Comparison of ENCODE assay signal across 8 cellular contexts in genomic region chr19:16896913-16897571, GRCh38. TPM values are rescaled to one million over a fixed set of nuclear protein-coding genes. Genes with fewer than 3 reads are reported as not detected.
DNase-seq lines count a peak whose midpoint lies in the region; ATAC-seq and TF ChIP-seq lines count a peak whose summit lies in the region.

No MANE protein-coding gene starts in this region.

- no peaks in the 10 kb centered on the region for H3K79me2 ChIP-seq in GM23338 (replicated peaks; ENCODE audit: insufficient read depth)

- peaks cover 5% of the 10 kb centered on the region; the same call in 1 of the 3 replicates for H3K4me1 Mint-ChIP-seq in GM23338
- peaks cover 22% of the 10 kb centered on the region for H3K4me1 Mint-ChIP-seq in activated CD4-positive, alpha-beta T cell treated with anti-CD3 and anti-CD28 coated beads, Interleukin-2, amount 10 ng/mL, durations not matched to agents 24 days and 14 days

- H3K27me3 Mint-ChIP-seq in GM23338 (ENCODE audit: insufficient read depth, low read depth, poor library complexity) = peaks cover 24% of the 10 kb centered on the region
- peaks cover 29% of the 10 kb centered on the region for H3K27me3 Mint-ChIP-seq in activated CD4-positive, alpha-beta T cell treated with anti-CD3 and anti-CD28 coated beads, Interleukin-2, amount 10 ng/mL, durations not matched to agents 24 days and 14 days

- no peaks in the 10 kb centered on the region; the same call in 2 of the 3 replicates for H3K9me3 Mint-ChIP-seq in GM23338
- H3K9me3 Mint-ChIP-seq in activated CD4-positive, alpha-beta T cell treated with anti-CD3 and anti-CD28 coated beads, Interleukin-2, amount 10 ng/mL, durations not matched to agents 24 days and 14 days = no peaks in the 10 kb centered on the region

- peak overlapping the region; percentile 78 for H3K4me3 Mint-ChIP-seq in GM23338
- H3K4me3 Mint-ChIP-seq in activated CD4-positive, alpha-beta T cell treated with anti-CD3 and anti-CD28 coated beads, Interleukin-2, amount 10 ng/mL, durations not matched to agents 24 days and 14 days = peak overlapping the region; percentile 75

- H3K4me1 ChIP-seq in GM23338 (ENCODE audit: insufficient read depth) = peaks cover 3% of the 10 kb centered on the region; the same call in 1 of the 2 replicates

- no peaks in the 10 kb centered on the region for H3K36me3 Mint-ChIP-seq in GM23338 (ENCODE audit: low read depth)
- H3K36me3 Mint-ChIP-seq in activated CD4-positive, alpha-beta T cell treated with anti-CD3 and anti-CD28 coated beads, Interleukin-2, amount 10 ng/mL, durations not matched to agents 24 days and 14 days (ENCODE audit: low read depth) = no peaks in the 10 kb centered on the region

- H3F3A ChIP-seq in GM23338 (replicated peaks; ENCODE audit: low read depth) = no peaks in the 10 kb centered on the region

- intact Hi-C loops in activated CD4-positive, alpha-beta T cell treated with anti-CD3 and anti-CD28 coated beads, Interleukin-2, amount 10 ng/mL, durations not matched to agents 24 days and 14 days (cut with micrococcal nuclease) = loop anchor here (2.0 kb wide), 1 partner anchor 68 kb away; the partner anchor contains the start of gene SIN3B

- peak; percentile 77 for ATAC-seq in GM23338
- no peak for ATAC-seq in HG02870 (IDR thresholded peaks at IDR 0.05; ENCODE audit: unreplicated experiment)

- H3K27ac Mint-ChIP-seq in GM23338 = no peak overlapping the region
- H3K27ac Mint-ChIP-seq in activated CD4-positive, alpha-beta T cell treated with anti-CD3 and anti-CD28 coated beads, Interleukin-2, amount 10 ng/mL, durations not matched to agents 24 days and 14 days = peak overlapping the region; percentile 60

- peaks cover 16% of the 10 kb centered on the region for H3K27me3 ChIP-seq in GM23338 (ENCODE audit: insufficient read depth)

- peak overlapping the region; percentile 92 for H3K4me2 ChIP-seq in GM23338

- H4K20me1 ChIP-seq in GM23338 (replicated peaks; ENCODE audit: insufficient read depth) = no peaks in the 10 kb centered on the region

- no peak overlapping the region for H3K27ac ChIP-seq in GM23338 (ENCODE audit: low read depth)
- H3K27ac ChIP-seq in coronary artery = peak overlapping the region; percentile 51 to 82

- peak overlapping the region; percentile 91 for H3K4me3 ChIP-seq in GM23338
- peak overlapping the region; percentile 76 for H3K4me3 ChIP-seq in coronary artery

- peak overlapping the region; percentile 90 for H2AFZ ChIP-seq in GM23338

- DNase-seq in CMK (ENCODE audit: low read depth) = peak; percentile 97
- peak; percentile 97 for DNase-seq in GM23338 (ENCODE audit: low spot score)
- DNase-seq in NCI-H1930 (lab: John Stamatoyannopoulos, UW) = peak; percentile 15 to 55
- peak; percentile 90 for DNase-seq in activated CD4-positive, alpha-beta T cell treated with anti-CD3 and anti-CD28 coated beads, Interleukin-2, amount 10 ng/mL, durations not matched to agents 24 days and 14 days
- peak; percentile 92 for DNase-seq in coronary artery (ENCODE audit: low spot score)
- peak; percentile 98 for DNase-seq in left kidney (ENCODE audit: low read depth, low spot score)
- peak; percentile 32 to 57 (median 38) for DNase-seq in stimulated activated CD4-positive, alpha-beta T cell treated with anti-CD3 and anti-CD28 coated beads, Interleukin-1b, Interleukin-23, amount 100 ng/mL, for 24 hours (ENCODE audit: low read depth in 4 of 4, low spot score in 1 of 4)

- TF ChIP-seq CTCF in GM23338 (conservative IDR thresholded peaks at IDR 0.05; ENCODE audit: low read depth in 2 of 2) (no peak), coronary artery (IDR thresholded peaks at IDR 0.05) (no peak)

- H3K36me3 ChIP-seq in GM23338 (ENCODE audit: insufficient read depth) = no peaks in the 10 kb centered on the region

- H3K9me2 ChIP-seq in GM23338 (ENCODE audit: insufficient read depth) = no peaks in the 10 kb centered on the region

TF ChIP-seq in GM23338, 12 proteins besides CTCF, POLR2A, EP300 and RAD21 (continues in another document):
- no peak for TF ChIP-seq EZH2phosphoT487 (IDR thresholded peaks at IDR 0.05; ENCODE audit: unreplicated experiment)
- TF ChIP-seq NANOG (IDR thresholded peaks at IDR 0.05; ENCODE audit: borderline replicate concordance) = no peak
- no peak for TF ChIP-seq POLR2AphosphoS5 (IDR thresholded peaks at IDR 0.05; ENCODE audit: low read depth)
- TF ChIP-seq, protein P1, sequence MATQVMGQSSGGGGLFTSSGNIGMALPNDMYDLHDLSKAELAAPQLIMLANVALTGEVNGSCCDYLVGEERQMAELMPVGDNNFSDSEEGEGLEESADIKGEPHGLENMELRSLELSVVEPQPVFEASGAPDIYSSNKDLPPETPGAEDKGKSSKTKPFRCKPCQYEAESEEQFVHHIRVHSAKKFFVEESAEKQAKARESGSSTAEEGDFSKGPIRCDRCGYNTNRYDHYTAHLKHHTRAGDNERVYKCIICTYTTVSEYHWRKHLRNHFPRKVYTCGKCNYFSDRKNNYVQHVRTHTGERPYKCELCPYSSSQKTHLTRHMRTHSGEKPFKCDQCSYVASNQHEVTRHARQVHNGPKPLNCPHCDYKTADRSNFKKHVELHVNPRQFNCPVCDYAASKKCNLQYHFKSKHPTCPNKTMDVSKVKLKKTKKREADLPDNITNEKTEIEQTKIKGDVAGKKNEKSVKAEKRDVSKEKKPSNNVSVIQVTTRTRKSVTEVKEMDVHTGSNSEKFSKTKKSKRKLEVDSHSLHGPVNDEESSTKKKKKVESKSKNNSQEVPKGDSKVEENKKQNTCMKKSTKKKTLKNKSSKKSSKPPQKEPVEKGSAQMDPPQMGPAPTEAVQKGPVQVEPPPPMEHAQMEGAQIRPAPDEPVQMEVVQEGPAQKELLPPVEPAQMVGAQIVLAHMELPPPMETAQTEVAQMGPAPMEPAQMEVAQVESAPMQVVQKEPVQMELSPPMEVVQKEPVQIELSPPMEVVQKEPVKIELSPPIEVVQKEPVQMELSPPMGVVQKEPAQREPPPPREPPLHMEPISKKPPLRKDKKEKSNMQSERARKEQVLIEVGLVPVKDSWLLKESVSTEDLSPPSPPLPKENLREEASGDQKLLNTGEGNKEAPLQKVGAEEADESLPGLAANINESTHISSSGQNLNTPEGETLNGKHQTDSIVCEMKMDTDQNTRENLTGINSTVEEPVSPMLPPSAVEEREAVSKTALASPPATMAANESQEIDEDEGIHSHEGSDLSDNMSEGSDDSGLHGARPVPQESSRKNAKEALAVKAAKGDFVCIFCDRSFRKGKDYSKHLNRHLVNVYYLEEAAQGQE (IDR thresholded peaks at IDR 0.05; ENCODE audit: unreplicated experiment) = no peak
- no peak for TF ChIP-seq ZNF331 (CRISPR knock-in tag; IDR thresholded peaks at IDR 0.05; ENCODE audit: low read depth)
- TF ChIP-seq EZH2 (IDR thresholded peaks at IDR 0.05; ENCODE audit: low read depth, unreplicated experiment) = no peak
- TF ChIP-seq STAT1 (IDR thresholded peaks at IDR 0.05; ENCODE audit: unreplicated experiment) = no peak

RNA-seq across cellular contexts. Expression of gene F2RL3, which starts 8.2 kb away (rescaled TPM):
- not detected in 2 replicates for total RNA-seq in GM23338 (2014; rRNA removed; shearing (Covaris generic))
- 0.14 TPM in 1 of 2 replicates, not detected in the other for polyA plus RNA-seq in GM23338 (2016; fragmentation: Nextera tagmentation; extraction: Ambion mirVana)
- total RNA-seq in activated CD4-positive, alpha-beta T cell treated with anti-CD3 and anti-CD28 coated beads, Interleukin-2, amount 10 ng/mL, durations not matched to agents 24 days and 14 days = not detected in 2 replicates

Comparison
In these comparisons a context has a peak if more than half of its experiments do, and no peak if none do; other contexts are left out.
1. DNase-seq: peak in every context shown above with its lines; median percentile 98 in left kidney; 97 in CMK; 97 in GM23338; 92 in coronary artery; 90 in activated CD4-positive, alpha-beta T cell treated with anti-CD3 and anti-CD28 coated beads, Interleukin-2, amount 10 ng/mL, durations not matched to agents 24 days and 14 days; 38 in stimulated activated CD4-positive, alpha-beta T cell treated with anti-CD3 and anti-CD28 coated beads, Interleukin-1b, Interleukin-23, amount 100 ng/mL, for 24 hours; 35 in NCI-H1930.